In the genomic region with DNA sequence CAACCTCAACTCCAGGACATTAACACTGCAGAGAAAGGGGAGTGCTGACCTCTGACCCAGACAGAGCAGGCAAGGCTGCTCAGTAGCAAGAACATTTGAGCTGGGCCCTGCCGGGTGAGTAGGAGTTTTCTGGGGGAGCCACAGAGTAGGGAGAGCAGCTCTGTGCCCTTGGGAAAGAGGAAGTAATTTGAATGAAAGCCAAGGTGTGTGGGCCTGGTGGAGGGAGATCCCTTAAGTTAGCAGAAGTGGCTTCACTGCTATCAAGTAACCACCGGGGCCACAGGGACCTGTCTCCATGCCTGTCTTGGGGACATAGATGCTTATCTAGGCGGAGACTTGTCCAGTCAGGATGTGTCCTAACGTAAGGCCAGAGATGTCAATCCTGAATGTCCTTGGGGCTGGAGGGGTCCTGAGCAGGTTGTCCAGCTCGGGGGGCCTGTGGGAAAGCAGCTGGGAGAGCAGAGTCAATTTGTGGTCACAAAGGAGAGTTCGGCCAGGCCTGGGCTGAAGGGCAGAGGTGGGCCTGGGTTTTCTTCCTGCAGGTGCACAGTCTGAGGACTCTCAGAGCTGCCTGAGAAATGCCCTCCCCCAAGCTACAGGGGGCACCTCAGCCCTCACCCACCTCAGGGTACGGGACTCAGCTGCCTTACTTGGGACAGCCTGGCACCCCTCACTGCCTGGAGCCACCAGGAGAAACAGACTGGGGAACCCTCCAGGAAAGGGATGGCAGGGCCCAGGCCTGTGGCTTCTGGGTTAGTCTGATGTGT, we compare ENCODE assay signal across 1 cellular context.
TF ChIP-seq lines count a peak whose summit lies in the region.

No MANE protein-coding gene starts in this region.

TF ChIP-seq in SK-N-SH, 30 proteins besides CTCF, POLR2A, EP300 and RAD21 (continued from another document):
- TF ChIP-seq, protein P1, sequence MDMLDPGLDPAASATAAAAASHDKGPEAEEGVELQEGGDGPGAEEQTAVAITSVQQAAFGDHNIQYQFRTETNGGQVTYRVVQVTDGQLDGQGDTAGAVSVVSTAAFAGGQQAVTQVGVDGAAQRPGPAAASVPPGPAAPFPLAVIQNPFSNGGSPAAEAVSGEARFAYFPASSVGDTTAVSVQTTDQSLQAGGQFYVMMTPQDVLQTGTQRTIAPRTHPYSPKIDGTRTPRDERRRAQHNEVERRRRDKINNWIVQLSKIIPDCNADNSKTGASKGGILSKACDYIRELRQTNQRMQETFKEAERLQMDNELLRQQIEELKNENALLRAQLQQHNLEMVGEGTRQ (IDR thresholded peaks at IDR 0.05; ENCODE audit: borderline replicate concordance, low read depth, low read length), result no peak
- no peak for TF ChIP-seq MEF2A (IDR thresholded peaks at IDR 0.05; ENCODE audit: borderline replicate concordance, low read depth)
- no peak for TF ChIP-seq YY1 (IDR thresholded peaks at IDR 0.05; ENCODE audit: low read depth)
- TF ChIP-seq GATA2 (CRISPR knock-in tag; IDR thresholded peaks at IDR 0.05), result no peak
- no peak for TF ChIP-seq RCOR1 (IDR thresholded peaks at IDR 0.05; ENCODE audit: low read length)
- TF ChIP-seq, protein P2, sequence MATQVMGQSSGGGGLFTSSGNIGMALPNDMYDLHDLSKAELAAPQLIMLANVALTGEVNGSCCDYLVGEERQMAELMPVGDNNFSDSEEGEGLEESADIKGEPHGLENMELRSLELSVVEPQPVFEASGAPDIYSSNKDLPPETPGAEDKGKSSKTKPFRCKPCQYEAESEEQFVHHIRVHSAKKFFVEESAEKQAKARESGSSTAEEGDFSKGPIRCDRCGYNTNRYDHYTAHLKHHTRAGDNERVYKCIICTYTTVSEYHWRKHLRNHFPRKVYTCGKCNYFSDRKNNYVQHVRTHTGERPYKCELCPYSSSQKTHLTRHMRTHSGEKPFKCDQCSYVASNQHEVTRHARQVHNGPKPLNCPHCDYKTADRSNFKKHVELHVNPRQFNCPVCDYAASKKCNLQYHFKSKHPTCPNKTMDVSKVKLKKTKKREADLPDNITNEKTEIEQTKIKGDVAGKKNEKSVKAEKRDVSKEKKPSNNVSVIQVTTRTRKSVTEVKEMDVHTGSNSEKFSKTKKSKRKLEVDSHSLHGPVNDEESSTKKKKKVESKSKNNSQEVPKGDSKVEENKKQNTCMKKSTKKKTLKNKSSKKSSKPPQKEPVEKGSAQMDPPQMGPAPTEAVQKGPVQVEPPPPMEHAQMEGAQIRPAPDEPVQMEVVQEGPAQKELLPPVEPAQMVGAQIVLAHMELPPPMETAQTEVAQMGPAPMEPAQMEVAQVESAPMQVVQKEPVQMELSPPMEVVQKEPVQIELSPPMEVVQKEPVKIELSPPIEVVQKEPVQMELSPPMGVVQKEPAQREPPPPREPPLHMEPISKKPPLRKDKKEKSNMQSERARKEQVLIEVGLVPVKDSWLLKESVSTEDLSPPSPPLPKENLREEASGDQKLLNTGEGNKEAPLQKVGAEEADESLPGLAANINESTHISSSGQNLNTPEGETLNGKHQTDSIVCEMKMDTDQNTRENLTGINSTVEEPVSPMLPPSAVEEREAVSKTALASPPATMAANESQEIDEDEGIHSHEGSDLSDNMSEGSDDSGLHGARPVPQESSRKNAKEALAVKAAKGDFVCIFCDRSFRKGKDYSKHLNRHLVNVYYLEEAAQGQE (IDR thresholded peaks at IDR 0.05; ENCODE audit: low read depth, low read length), result no peak
- TF ChIP-seq, protein P3, sequence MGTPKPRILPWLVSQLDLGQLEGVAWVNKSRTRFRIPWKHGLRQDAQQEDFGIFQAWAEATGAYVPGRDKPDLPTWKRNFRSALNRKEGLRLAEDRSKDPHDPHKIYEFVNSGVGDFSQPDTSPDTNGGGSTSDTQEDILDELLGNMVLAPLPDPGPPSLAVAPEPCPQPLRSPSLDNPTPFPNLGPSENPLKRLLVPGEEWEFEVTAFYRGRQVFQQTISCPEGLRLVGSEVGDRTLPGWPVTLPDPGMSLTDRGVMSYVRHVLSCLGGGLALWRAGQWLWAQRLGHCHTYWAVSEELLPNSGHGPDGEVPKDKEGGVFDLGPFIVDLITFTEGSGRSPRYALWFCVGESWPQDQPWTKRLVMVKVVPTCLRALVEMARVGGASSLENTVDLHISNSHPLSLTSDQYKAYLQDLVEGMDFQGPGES (IDR thresholded peaks at IDR 0.05; ENCODE audit: low read depth, low read length), result no peak
- TF ChIP-seq POLR2AphosphoS5 (IDR thresholded peaks at IDR 0.05; ENCODE audit: low read depth, low read length), result no peak
- TF ChIP-seq, protein P4, sequence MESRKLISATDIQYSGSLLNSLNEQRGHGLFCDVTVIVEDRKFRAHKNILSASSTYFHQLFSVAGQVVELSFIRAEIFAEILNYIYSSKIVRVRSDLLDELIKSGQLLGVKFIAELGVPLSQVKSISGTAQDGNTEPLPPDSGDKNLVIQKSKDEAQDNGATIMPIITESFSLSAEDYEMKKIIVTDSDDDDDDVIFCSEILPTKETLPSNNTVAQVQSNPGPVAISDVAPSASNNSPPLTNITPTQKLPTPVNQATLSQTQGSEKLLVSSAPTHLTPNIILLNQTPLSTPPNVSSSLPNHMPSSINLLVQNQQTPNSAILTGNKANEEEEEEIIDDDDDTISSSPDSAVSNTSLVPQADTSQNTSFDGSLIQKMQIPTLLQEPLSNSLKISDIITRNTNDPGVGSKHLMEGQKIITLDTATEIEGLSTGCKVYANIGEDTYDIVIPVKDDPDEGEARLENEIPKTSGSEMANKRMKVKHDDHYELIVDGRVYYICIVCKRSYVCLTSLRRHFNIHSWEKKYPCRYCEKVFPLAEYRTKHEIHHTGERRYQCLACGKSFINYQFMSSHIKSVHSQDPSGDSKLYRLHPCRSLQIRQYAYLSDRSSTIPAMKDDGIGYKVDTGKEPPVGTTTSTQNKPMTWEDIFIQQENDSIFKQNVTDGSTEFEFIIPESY (IDR thresholded peaks at IDR 0.05; ENCODE audit: borderline replicate concordance, low read depth), result no peak
- no peak for TF ChIP-seq MXI1 (IDR thresholded peaks at IDR 0.05; ENCODE audit: low read depth, low read length)
- no peak for TF ChIP-seq FOXJ3 (CRISPR knock-in tag; IDR thresholded peaks at IDR 0.05)
- TF ChIP-seq, protein P5, sequence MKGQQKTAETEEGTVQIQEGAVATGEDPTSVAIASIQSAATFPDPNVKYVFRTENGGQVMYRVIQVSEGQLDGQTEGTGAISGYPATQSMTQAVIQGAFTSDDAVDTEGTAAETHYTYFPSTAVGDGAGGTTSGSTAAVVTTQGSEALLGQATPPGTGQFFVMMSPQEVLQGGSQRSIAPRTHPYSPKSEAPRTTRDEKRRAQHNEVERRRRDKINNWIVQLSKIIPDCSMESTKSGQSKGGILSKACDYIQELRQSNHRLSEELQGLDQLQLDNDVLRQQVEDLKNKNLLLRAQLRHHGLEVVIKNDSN (IDR thresholded peaks at IDR 0.05; ENCODE audit: borderline replicate concordance, low read depth), result no peak
- no peak for TF ChIP-seq TEAD4 (IDR thresholded peaks at IDR 0.05; ENCODE audit: borderline replicate concordance, insufficient read depth)
- no peak for TF ChIP-seq SIN3A (IDR thresholded peaks at IDR 0.05; ENCODE audit: borderline replicate concordance, low read depth, low read length)
- no peak for TF ChIP-seq FOSL2 (IDR thresholded peaks at IDR 0.05; ENCODE audit: borderline replicate concordance, low read depth)
TF ChIP-seq in SK-N-SH: peak in this region for 0.
